Comparison of ENCODE assay signal across 12 cellular contexts in genomic region chr4:84852081-84852480, GRCh38.
DNase-seq lines count a peak whose midpoint lies in the region; ATAC-seq and TF ChIP-seq lines count a peak whose summit lies in the region.
"Had no signal": no experiment of that assay in that cellular context is flagged by ENCODE, and none has a peak within 500 bp of the region (broad histone marks: within the 10 kb centered on the region; RNA-seq: fewer than 3 reads in every experiment).

No MANE protein-coding gene starts in this region.

- in situ Hi-C loops in mammary epithelial cell (cut with MboI; ENCODE audit: low sequenced_read_pairs in 2 of 2) = no loop called here

- no peaks in the 10 kb centered on the region for H4K20me1 ChIP-seq in mammary epithelial cell (ENCODE audit: insufficient read depth, low read length)

- H3K9me3 ChIP-seq in mammary epithelial cell (replicated peaks; ENCODE audit: insufficient read depth, low read length) = no peaks in the 10 kb centered on the region
- H3K9me3 ChIP-seq: adrenal gland had no signal

- no peaks in the 10 kb centered on the region for H3K36me3 Mint-ChIP-seq in naive thymus-derived CD8-positive, alpha-beta T cell
- H3K36me3 Mint-ChIP-seq: CD4-positive, CD25-positive, alpha-beta regulatory T cell had no signal

- no peak overlapping the region for H3K9ac ChIP-seq in mammary epithelial cell (ENCODE audit: insufficient read depth, low read length)

- DNase-seq in HCEC 1CT (peak; percentile 26), NCI-H2227 (lab: John Stamatoyannopoulos, UW; ENCODE audit: unreplicated experiment) (peak; percentile 51), mammary epithelial cell (peak; percentile 57), myocyte (ENCODE audit: low read depth) (peak; percentile 82), GM19240 (ENCODE audit: insufficient read length, low spot score) (no peak)
- DNase-seq in naive thymus-derived CD8-positive, alpha-beta T cell = no peak
- DNase-seq in stimulated activated CD4-positive, alpha-beta T cell treated with anti-CD3 and anti-CD28 coated beads, Interleukin-1b, Interleukin-23, amount 100 ng/mL, for 48 hours = no peak
- DNase-seq: adrenal gland; CD4-positive, CD25-positive, alpha-beta regulatory T cell; stimulated activated CD8-positive, alpha-beta memory T cell treated with anti-CD3 and anti-CD28 coated beads, Interleukin-4, amount 100 ng/mL, for 48 hours had no signal

- H3K4me1 ChIP-seq in mammary epithelial cell (ENCODE audit: insufficient read depth, low read length) = peaks cover 3% of the 10 kb centered on the region

- H2AFZ ChIP-seq in mammary epithelial cell (ENCODE audit: low read depth, low read length) = no peak overlapping the region

- TF ChIP-seq CTCF in mammary epithelial cell (conservative IDR thresholded peaks at IDR 0.05 in 1 of 2, IDR thresholded peaks at IDR 0.05 in 1 of 2; ENCODE audit: extremely low read depth in 1 of 2, insufficient read depth in 1 of 2, low read depth in 1 of 2, low read length in 2 of 2) = no peak

- no peak overlapping the region for H3K4me3 Mint-ChIP-seq in naive thymus-derived CD8-positive, alpha-beta T cell
- H3K4me3 Mint-ChIP-seq: CD4-positive, CD25-positive, alpha-beta regulatory T cell had no signal

- no peak overlapping the region for H3K4me2 ChIP-seq in mammary epithelial cell (ENCODE audit: insufficient read depth, low read depth, low read length)

- dilution Hi-C loops in mammary epithelial cell (cut with HindIII; ENCODE audit: low sequenced_read_pairs) = no loop called here

- H3K27ac ChIP-seq in mammary epithelial cell (ENCODE audit: insufficient read depth, low read depth, low read length) = no peak overlapping the region
- H3K27ac ChIP-seq: adrenal gland had no signal

- WGBS in mammary epithelial cell (ENCODE audit: low coverage, missing lambda C conversion rate) = 0% methylated on average over 1 of the region's 1 CpG

- POLR2A ChIA-PET in naive thymus-derived CD8-positive, alpha-beta T cell (lab: Charles Lee) = no interaction called here

- no peaks in the 10 kb centered on the region for H3K4me1 Mint-ChIP-seq in naive thymus-derived CD8-positive, alpha-beta T cell
- H3K4me1 Mint-ChIP-seq: CD4-positive, CD25-positive, alpha-beta regulatory T cell had no signal

- intact Hi-C loops in mammary epithelial cell (cut with micrococcal nuclease) = no loop called here

- peaks cover 5% of the 10 kb centered on the region for H3K79me2 ChIP-seq in mammary epithelial cell (ENCODE audit: insufficient read depth, low read length)

- no peak for ATAC-seq in naive thymus-derived CD8-positive, alpha-beta T cell
- no peak for ATAC-seq in GM21367 (IDR thresholded peaks at IDR 0.05; ENCODE audit: unreplicated experiment)
- ATAC-seq: GM12878 had no signal

- H3K27ac Mint-ChIP-seq in naive thymus-derived CD8-positive, alpha-beta T cell = no peak overlapping the region
- H3K27ac Mint-ChIP-seq: CD4-positive, CD25-positive, alpha-beta regulatory T cell had no signal

- H3K27me3 Mint-ChIP-seq in naive thymus-derived CD8-positive, alpha-beta T cell = peaks cover 0 to 5% (median 0%) of the 10 kb centered on the region in 5 donors
- H3K27me3 Mint-ChIP-seq: CD4-positive, CD25-positive, alpha-beta regulatory T cell had no signal

- H3K36me3 ChIP-seq in mammary epithelial cell (ENCODE audit: insufficient read depth, low read length) = peaks cover 7% of the 10 kb centered on the region

- CTCF ChIA-PET in mammary epithelial cell (lab: Charles Lee; ENCODE audit: low non-redundant PET) = interaction anchor here (0.6 kb wide), 1 partner anchor 1570 kb away, joined by 4 read pairs; no protein-coding TSS in a partner anchor

- H3K9me3 Mint-ChIP-seq in naive thymus-derived CD8-positive, alpha-beta T cell = peaks cover 0 to 4% (median 0%) of the 10 kb centered on the region in 9 donors

- no peaks in the 10 kb centered on the region for H3K27me3 ChIP-seq in mammary epithelial cell (ENCODE audit: insufficient read depth, low read length)
- H3K27me3 ChIP-seq: adrenal gland had no signal

- H3K4me3 ChIP-seq in mammary epithelial cell (replicated peaks in 1 of 3; ENCODE audit: insufficient read depth in 1 of 3, low read depth in 2 of 3, low read length in 3 of 3) = no peak overlapping the region
- H3K4me3 ChIP-seq: adrenal gland, GM12878 had no signal

- BruUV-seq in mammary epithelial cell (replicated peaks; lab: Mats Ljungman, UMichigan) = no TSS peak

Comparison
In these comparisons a context has a peak if more than half of its experiments do, and no peak if none do; other contexts are left out.
1. DNase-seq: peak in HCEC 1CT (single experiment), NCI-H2227 (single experiment), mammary epithelial cell (single experiment) and myocyte (single experiment); none in naive thymus-derived CD8-positive, alpha-beta T cell (0 of 10), GM19240 (single experiment) and stimulated activated CD4-positive, alpha-beta T cell treated with anti-CD3 and anti-CD28 coated beads, Interleukin-1b, Interleukin-23, amount 100 ng/mL, for 48 hours (single experiment).